ENCODE assay signal across 16 cellular contexts in genomic region chr18:56120781-56121180, GRCh38.
DNase-seq lines count a peak whose midpoint lies in the region; ATAC-seq lines count a peak whose summit lies in the region.
"Had no signal": no experiment of that assay in that cellular context is flagged by ENCODE, and none has a peak within 500 bp of the region (broad histone marks: within the 10 kb centered on the region; RNA-seq: fewer than 3 reads in every experiment).

No MANE protein-coding gene starts in this region.

- no peaks in the 10 kb centered on the region for H3K9me3 ChIP-seq in SK-N-MC (ENCODE audit: low read depth, low read length)
- H3K9me3 ChIP-seq: A549; BLaER1 treated with 17β-estradiol and CSF1 and Interleukin-3, amounts not matched to agents 10 nM and 100 nM; Caco-2 had no signal

- H3K4me3 ChIP-seq in SK-N-MC: peak overlapping the region; percentile 47; the same call in 1 of the 2 replicates
- H3K4me3 ChIP-seq: A549; BLaER1 treated with 17β-estradiol and CSF1 and Interleukin-3, amounts not matched to agents 10 nM and 100 nM had no signal

- H3K9ac ChIP-seq in SK-N-MC (ENCODE audit: insufficient read length): no peak overlapping the region
- H3K9ac ChIP-seq: BLaER1 treated with 17β-estradiol and CSF1 and Interleukin-3, amounts not matched to agents 10 nM and 100 nM had no signal

- no peaks in the 10 kb centered on the region for H3K36me3 ChIP-seq in SK-N-MC (ENCODE audit: insufficient read depth, low read length)
- H3K36me3 ChIP-seq: BLaER1 treated with 17β-estradiol and CSF1 and Interleukin-3, amounts not matched to agents 10 nM and 100 nM had no signal

- no peak for ATAC-seq in GM19023 (IDR thresholded peaks at IDR 0.05; ENCODE audit: unreplicated experiment)
- ATAC-seq: A549; CD8-positive, alpha-beta T cell had no signal

- peak; percentile 12 for DNase-seq in EH (ENCODE audit: low read depth)
- DNase-seq in EL: peak; percentile 26
- DNase-seq in SK-N-MC (ENCODE audit: low read depth, low spot score): peak; percentile 94
- DNase-seq in 8988T: no peak
- DNase-seq in stimulated activated CD4-positive, alpha-beta T cell treated with anti-CD3 and anti-CD28 coated beads, Interleukin-4, amount 100 ng/mL, for 1 hour: no peak
- DNase-seq: AML-193; Caco-2; Calu3; CD4-positive, alpha-beta T cell; CD8-positive, alpha-beta T cell; DMS79 treated with DMSO at 0.1 percent for 48 hours; GF-D8 had no signal

- no peak overlapping the region for H3K27ac ChIP-seq in SK-N-MC
- H3K27ac ChIP-seq: A549; BLaER1 treated with 17β-estradiol and CSF1 and Interleukin-3, amounts not matched to agents 10 nM and 100 nM; C4-2B had no signal

Comparison
In these comparisons a context has a peak if more than half of its experiments do, and no peak if none do; other contexts are left out.
1. DNase-seq: peak in EH (single experiment), EL (single experiment) and SK-N-MC (single experiment); none in 8988T (single experiment) and stimulated activated CD4-positive, alpha-beta T cell treated with anti-CD3 and anti-CD28 coated beads, Interleukin-4, amount 100 ng/mL, for 1 hour (single experiment).